In the genomic region with DNA sequence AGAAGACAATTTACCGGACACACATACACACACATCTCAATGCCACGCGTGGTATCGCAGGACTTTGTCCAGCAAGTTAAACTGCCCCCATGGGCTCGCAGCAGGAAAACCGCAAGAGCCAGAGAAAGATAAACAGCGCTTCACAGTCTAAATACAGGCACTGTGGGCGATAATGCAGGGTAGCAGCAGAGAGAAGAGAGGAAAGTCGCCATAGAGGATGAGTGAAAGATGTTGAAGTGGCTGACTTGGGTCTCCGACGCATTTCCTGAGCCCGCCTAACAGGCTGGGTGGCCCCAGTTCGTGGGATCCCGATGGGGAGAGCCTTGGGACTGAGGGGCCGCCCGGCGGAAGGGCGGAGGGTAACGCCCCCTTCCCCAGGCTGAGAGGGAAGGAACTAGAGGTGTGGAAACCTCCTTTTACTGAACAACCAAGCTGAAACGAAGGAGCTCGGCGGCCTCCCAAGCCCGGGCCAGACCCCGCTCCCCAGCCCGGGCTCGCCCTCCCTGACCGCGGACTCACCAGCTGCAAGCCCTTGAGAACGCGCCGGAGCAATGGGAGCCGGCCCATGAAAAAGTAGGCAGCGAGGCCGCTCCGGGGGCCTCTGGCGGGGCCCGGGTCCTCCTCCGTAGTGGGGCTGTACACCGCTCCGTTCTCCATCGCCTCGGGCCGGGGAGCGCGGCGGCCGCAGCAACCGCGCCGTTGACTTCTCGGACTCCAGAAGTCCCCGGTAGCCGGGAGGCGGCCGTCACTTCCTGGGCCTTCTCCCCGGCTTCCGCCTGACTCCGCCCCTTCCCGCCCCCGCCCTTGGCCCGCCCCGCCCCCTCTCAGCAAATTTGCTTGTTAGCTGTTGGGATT, we compare ENCODE assay signal across 1 cellular context.
TF ChIP-seq lines count a peak whose summit lies in the region.

A gene with protein sequence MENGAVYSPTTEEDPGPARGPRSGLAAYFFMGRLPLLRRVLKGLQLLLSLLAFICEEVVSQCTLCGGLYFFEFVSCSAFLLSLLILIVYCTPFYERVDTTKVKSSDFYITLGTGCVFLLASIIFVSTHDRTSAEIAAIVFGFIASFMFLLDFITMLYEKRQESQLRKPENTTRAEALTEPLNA (minus strand): TSS at position 764 of the 855 bp plus-strand sequence. CDS start 107 bp downstream, at position 657.

TF ChIP-seq in HEK293, 187 proteins besides CTCF, POLR2A, EP300 and RAD21 (continued from another document and continues in another):
- TF ChIP-seq, protein P1, sequence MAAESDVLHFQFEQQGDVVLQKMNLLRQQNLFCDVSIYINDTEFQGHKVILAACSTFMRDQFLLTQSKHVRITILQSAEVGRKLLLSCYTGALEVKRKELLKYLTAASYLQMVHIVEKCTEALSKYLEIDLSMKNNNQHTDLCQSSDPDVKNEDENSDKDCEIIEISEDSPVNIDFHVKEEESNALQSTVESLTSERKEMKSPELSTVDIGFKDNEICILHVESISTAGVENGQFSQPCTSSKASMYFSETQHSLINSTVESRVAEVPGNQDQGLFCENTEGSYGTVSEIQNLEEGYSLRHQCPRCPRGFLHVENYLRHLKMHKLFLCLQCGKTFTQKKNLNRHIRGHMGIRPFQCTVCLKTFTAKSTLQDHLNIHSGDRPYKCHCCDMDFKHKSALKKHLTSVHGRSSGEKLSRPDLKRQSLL (tag by site-specific recombination; IDR thresholded peaks at IDR 0.05): peak; percentile 85
- TF ChIP-seq SP2 (tag by site-specific recombination; IDR thresholded peaks at IDR 0.05): peak; percentile 83
- TF ChIP-seq ZNF621 (tag by site-specific recombination; IDR thresholded peaks at IDR 0.05): no peak
- TF ChIP-seq, protein P2, sequence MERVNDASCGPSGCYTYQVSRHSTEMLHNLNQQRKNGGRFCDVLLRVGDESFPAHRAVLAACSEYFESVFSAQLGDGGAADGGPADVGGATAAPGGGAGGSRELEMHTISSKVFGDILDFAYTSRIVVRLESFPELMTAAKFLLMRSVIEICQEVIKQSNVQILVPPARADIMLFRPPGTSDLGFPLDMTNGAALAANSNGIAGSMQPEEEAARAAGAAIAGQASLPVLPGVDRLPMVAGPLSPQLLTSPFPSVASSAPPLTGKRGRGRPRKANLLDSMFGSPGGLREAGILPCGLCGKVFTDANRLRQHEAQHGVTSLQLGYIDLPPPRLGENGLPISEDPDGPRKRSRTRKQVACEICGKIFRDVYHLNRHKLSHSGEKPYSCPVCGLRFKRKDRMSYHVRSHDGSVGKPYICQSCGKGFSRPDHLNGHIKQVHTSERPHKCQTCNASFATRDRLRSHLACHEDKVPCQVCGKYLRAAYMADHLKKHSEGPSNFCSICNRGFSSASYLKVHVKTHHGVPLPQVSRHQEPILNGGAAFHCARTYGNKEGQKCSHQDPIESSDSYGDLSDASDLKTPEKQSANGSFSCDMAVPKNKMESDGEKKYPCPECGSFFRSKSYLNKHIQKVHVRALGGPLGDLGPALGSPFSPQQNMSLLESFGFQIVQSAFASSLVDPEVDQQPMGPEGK (tag by site-specific recombination; IDR thresholded peaks at IDR 0.05): peak; percentile 75
- TF ChIP-seq ZFHX2 (tag by site-specific recombination; conservative IDR thresholded peaks at IDR 0.05): peak; percentile 43; the same call in 1 of the 2 replicates
- TF ChIP-seq, protein P3, sequence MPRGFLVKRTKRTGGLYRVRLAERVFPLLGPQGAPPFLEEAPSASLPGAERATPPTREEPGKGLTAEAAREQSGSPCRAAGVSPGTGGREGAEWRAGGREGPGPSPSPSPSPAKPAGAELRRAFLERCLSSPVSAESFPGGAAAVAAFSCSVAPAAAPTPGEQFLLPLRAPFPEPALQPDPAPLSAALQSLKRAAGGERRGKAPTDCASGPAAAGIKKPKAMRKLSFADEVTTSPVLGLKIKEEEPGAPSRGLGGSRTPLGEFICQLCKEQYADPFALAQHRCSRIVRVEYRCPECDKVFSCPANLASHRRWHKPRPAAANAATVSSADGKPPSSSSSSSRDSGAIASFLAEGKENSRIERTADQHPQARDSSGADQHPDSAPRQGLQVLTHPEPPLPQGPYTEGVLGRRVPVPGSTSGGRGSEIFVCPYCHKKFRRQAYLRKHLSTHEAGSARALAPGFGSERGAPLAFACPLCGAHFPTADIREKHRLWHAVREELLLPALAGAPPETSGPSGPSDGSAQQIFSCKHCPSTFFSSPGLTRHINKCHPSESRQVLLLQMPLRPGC (tag by site-specific recombination; IDR thresholded peaks at IDR 0.05): no peak
- peak; percentile 21; the same call in 1 of the 2 replicates for TF ChIP-seq ZNF423 (tag by site-specific recombination; IDR thresholded peaks at IDR 0.05)
- TF ChIP-seq, protein P4, sequence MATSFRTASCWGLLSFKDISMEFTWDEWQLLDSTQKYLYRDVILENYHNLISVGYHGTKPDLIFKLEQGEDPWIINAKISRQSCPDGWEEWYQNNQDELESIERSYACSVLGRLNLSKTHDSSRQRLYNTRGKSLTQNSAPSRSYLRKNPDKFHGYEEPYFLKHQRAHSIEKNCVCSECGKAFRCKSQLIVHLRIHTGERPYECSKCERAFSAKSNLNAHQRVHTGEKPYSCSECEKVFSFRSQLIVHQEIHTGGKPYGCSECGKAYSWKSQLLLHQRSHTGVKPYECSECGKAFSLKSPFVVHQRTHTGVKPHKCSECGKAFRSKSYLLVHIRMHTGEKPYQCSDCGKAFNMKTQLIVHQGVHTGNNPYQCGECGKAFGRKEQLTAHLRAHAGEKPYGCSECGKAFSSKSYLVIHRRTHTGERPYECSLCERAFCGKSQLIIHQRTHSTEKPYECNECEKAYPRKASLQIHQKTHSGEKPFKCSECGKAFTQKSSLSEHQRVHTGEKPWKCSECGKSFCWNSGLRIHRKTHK (tag by site-specific recombination; IDR thresholded peaks at IDR 0.05): no peak
- TF ChIP-seq SP3 (tag by site-specific recombination; IDR thresholded peaks at IDR 0.05): peak; percentile 70
- peak; percentile 81 for TF ChIP-seq ZBTB17 (tag by site-specific recombination; IDR thresholded peaks at IDR 0.05)
- TF ChIP-seq GLIS2 (tag by site-specific recombination; IDR thresholded peaks at IDR 0.05): peak; percentile 89
- TF ChIP-seq EGR2 (tag by site-specific recombination; IDR thresholded peaks at IDR 0.05; ENCODE audit: low read depth): peak; percentile 52; the same call in 1 of the 2 replicates
- peak; percentile 94 for TF ChIP-seq ZIC2 (tag by site-specific recombination; IDR thresholded peaks at IDR 0.05)
- TF ChIP-seq ZNF677 (tag by site-specific recombination; IDR thresholded peaks at IDR 0.05): no peak
- no peak for TF ChIP-seq ZNF514 (tag by site-specific recombination; IDR thresholded peaks at IDR 0.05)
- TF ChIP-seq ZNF555 (tag by site-specific recombination; conservative IDR thresholded peaks at IDR 0.05): no peak
- TF ChIP-seq ZNF791 (tag by site-specific recombination; IDR thresholded peaks at IDR 0.05): no peak
- TF ChIP-seq, protein P5, sequence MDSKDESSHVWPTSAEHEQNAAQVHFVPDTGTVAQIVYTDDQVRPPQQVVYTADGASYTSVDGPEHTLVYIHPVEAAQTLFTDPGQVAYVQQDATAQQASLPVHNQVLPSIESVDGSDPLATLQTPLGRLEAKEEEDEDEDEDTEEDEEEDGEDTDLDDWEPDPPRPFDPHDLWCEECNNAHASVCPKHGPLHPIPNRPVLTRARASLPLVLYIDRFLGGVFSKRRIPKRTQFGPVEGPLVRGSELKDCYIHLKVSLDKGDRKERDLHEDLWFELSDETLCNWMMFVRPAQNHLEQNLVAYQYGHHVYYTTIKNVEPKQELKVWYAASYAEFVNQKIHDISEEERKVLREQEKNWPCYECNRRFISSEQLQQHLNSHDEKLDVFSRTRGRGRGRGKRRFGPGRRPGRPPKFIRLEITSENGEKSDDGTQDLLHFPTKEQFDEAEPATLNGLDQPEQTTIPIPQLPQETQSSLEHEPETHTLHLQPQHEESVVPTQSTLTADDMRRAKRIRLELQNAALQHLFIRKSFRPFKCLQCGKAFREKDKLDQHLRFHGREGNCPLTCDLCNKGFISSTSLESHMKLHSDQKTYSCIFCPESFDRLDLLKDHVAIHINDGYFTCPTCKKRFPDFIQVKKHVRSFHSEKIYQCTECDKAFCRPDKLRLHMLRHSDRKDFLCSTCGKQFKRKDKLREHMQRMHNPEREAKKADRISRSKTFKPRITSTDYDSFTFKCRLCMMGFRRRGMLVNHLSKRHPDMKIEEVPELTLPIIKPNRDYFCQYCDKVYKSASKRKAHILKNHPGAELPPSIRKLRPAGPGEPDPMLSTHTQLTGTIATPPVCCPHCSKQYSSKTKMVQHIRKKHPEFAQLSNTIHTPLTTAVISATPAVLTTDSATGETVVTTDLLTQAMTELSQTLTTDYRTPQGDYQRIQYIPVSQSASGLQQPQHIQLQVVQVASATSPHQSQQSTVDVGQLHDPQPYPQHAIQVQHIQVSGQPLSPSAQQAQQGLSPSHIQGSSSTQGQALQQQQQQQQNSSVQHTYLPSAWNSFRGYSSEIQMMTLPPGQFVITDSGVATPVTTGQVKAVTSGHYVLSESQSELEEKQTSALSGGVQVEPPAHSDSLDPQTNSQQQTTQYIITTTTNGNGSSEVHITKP (tag by site-specific recombination; IDR thresholded peaks at IDR 0.05): 0 out of 2 replicates have a peak, but pooled peaks have one; percentile 27
- TF ChIP-seq ZBTB48 (tag by site-specific recombination; IDR thresholded peaks at IDR 0.05): no peak
- TF ChIP-seq ZXDB (tag by site-specific recombination; IDR thresholded peaks at IDR 0.05): peak; percentile 63; the same call in 1 of the 2 replicates
- peak; percentile 85 for TF ChIP-seq ZNF335 (tag by site-specific recombination; conservative IDR thresholded peaks at IDR 0.05)
- TF ChIP-seq, protein P6, sequence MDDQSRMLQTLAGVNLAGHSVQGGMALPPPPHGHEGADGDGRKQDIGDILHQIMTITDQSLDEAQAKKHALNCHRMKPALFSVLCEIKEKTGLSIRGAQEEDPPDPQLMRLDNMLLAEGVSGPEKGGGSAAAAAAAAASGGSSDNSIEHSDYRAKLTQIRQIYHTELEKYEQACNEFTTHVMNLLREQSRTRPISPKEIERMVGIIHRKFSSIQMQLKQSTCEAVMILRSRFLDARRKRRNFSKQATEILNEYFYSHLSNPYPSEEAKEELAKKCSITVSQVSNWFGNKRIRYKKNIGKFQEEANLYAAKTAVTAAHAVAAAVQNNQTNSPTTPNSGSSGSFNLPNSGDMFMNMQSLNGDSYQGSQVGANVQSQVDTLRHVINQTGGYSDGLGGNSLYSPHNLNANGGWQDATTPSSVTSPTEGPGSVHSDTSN (CRISPR knock-in tag; IDR thresholded peaks at IDR 0.05): no peak
- 0 out of 2 replicates have a peak, but pooled peaks have one; percentile 22 for TF ChIP-seq ZNF561 (tag by site-specific recombination; IDR thresholded peaks at IDR 0.05; ENCODE audit: borderline replicate concordance)
- peak; percentile 62; the same call in 1 of the 2 replicates for TF ChIP-seq ZEB2 (tag by site-specific recombination; IDR thresholded peaks at IDR 0.05)
- TF ChIP-seq, protein P7, sequence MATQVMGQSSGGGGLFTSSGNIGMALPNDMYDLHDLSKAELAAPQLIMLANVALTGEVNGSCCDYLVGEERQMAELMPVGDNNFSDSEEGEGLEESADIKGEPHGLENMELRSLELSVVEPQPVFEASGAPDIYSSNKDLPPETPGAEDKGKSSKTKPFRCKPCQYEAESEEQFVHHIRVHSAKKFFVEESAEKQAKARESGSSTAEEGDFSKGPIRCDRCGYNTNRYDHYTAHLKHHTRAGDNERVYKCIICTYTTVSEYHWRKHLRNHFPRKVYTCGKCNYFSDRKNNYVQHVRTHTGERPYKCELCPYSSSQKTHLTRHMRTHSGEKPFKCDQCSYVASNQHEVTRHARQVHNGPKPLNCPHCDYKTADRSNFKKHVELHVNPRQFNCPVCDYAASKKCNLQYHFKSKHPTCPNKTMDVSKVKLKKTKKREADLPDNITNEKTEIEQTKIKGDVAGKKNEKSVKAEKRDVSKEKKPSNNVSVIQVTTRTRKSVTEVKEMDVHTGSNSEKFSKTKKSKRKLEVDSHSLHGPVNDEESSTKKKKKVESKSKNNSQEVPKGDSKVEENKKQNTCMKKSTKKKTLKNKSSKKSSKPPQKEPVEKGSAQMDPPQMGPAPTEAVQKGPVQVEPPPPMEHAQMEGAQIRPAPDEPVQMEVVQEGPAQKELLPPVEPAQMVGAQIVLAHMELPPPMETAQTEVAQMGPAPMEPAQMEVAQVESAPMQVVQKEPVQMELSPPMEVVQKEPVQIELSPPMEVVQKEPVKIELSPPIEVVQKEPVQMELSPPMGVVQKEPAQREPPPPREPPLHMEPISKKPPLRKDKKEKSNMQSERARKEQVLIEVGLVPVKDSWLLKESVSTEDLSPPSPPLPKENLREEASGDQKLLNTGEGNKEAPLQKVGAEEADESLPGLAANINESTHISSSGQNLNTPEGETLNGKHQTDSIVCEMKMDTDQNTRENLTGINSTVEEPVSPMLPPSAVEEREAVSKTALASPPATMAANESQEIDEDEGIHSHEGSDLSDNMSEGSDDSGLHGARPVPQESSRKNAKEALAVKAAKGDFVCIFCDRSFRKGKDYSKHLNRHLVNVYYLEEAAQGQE (tag by site-specific recombination; IDR thresholded peaks at IDR 0.05): no peak
- TF ChIP-seq, protein P8, sequence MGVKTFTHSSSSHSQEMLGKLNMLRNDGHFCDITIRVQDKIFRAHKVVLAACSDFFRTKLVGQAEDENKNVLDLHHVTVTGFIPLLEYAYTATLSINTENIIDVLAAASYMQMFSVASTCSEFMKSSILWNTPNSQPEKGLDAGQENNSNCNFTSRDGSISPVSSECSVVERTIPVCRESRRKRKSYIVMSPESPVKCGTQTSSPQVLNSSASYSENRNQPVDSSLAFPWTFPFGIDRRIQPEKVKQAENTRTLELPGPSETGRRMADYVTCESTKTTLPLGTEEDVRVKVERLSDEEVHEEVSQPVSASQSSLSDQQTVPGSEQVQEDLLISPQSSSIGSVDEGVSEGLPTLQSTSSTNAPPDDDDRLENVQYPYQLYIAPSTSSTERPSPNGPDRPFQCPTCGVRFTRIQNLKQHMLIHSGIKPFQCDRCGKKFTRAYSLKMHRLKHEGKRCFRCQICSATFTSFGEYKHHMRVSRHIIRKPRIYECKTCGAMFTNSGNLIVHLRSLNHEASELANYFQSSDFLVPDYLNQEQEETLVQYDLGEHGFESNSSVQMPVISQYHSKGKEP (tag by site-specific recombination; IDR thresholded peaks at IDR 0.05): no peak
- TF ChIP-seq, protein P9, sequence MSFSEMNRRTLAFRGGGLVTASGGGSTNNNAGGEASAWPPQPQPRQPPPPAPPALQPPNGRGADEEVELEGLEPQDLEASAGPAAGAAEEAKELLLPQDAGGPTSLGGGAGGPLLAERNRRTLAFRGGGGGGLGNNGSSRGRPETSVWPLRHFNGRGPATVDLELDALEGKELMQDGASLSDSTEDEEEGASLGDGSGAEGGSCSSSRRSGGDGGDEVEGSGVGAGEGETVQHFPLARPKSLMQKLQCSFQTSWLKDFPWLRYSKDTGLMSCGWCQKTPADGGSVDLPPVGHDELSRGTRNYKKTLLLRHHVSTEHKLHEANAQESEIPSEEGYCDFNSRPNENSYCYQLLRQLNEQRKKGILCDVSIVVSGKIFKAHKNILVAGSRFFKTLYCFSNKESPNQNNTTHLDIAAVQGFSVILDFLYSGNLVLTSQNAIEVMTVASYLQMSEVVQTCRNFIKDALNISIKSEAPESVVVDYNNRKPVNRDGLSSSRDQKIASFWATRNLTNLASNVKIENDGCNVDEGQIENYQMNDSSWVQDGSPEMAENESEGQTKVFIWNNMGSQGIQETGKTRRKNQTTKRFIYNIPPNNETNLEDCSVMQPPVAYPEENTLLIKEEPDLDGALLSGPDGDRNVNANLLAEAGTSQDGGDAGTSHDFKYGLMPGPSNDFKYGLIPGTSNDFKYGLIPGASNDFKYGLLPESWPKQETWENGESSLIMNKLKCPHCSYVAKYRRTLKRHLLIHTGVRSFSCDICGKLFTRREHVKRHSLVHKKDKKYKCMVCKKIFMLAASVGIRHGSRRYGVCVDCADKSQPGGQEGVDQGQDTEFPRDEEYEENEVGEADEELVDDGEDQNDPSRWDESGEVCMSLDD (tag by site-specific recombination; IDR thresholded peaks at IDR 0.05): peak; percentile 73
- peak; percentile 67 for TF ChIP-seq OSR2 (tag by site-specific recombination; IDR thresholded peaks at IDR 0.05)
- peak; percentile 55; the same call in 1 of the 2 replicates for TF ChIP-seq ZNF600 (tag by site-specific recombination; IDR thresholded peaks at IDR 0.05)
- TF ChIP-seq KLF7 (tag by site-specific recombination; IDR thresholded peaks at IDR 0.05; ENCODE audit: borderline replicate concordance): 0 out of 2 replicates have a peak, but pooled peaks have one; percentile 49
- 0 out of 2 replicates have a peak, but pooled peaks have one; percentile 30 for TF ChIP-seq OVOL3 (tag by site-specific recombination; IDR thresholded peaks at IDR 0.05)
